ENCODE assay signal across 1 cellular context in the genomic region with DNA sequence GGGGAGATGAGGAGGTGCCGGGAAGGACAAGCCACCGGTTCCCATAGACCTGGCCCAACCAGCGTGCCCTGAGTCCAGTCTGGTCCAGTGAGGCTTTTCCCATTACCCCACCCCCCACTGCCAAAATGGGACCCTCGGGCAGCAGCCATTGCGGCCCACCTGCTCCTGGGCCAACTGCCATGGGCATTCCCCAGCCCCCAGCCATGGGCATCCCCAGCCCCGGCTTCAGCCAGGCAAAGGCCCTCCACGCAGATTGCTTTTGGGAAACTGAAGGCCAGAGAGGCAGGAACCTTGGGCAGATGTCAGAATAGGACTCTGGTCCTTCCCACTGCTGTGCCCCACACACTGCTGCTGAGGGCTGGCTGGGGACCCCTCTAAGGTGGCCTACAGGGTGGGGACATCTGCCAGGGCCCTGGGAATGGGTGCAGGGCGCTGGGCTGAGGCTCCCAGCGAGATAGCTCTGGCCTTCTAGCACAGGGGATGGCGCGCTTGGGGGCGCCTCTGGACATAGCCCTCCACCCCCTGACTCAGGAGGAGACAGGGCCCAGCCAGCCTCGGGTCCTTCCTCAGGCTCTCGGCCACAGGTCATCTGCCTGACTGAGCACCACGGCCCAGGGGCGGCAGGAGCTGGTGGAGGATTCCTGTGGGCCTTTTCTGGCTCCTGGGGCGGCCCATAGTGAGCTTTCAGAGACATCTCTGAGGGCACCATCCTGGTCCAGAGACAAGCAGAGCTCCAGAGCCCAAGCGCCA.
TF ChIP-seq lines count a peak whose summit lies in the region.

No MANE protein-coding gene starts in this region.

TF ChIP-seq in H1, 55 proteins besides CTCF, POLR2A, EP300 and RAD21:
- TF ChIP-seq POLR2AphosphoS5 (IDR thresholded peaks at IDR 0.05; ENCODE audit: low read depth, low read length) (peak; percentile 19), RXRA (IDR thresholded peaks at IDR 0.05; ENCODE audit: insufficient read depth, low read depth, low read length) (no peak)
